ENCODE assay signal across 17 cellular contexts in the genomic region with DNA sequence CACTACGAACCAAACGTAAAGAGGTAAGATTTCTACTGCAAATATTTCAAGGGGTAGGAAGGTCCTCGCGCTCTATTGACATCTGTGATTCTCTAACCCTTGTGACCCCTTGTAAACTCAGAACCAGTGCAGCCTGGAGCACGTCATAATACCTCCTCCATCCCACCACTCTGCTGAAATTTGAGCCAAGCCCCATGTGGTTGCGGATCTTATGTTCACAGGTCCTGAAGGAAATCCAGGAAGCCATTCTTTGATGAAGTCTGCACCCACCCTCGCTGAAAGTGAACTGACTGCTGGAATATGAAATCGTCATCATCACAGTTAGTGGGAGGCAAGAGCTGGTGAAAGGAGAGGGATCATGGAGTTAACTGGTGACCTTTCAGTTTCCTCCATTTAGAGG. TPM values are rescaled to one million over a fixed set of nuclear protein-coding genes. Genes with fewer than 3 reads are reported as not detected.
DNase-seq lines count a peak whose midpoint lies in the region; FAIRE-seq and TF ChIP-seq lines count a peak whose summit lies in the region.
"Had no signal": no experiment of that assay in that cellular context is flagged by ENCODE, and none has a peak within 500 bp of the region (broad histone marks: within the 10 kb centered on the region; RNA-seq: fewer than 3 reads in every experiment).

No MANE protein-coding gene starts in this region.

- no peaks in the 10 kb centered on the region for H3K27me3 ChIP-seq in Caco-2 (replicated peaks; ENCODE audit: control insufficient read depth, insufficient read depth, low read length)
- H3K27me3 ChIP-seq: MG63 had no signal

- no peaks in the 10 kb centered on the region for H3K9me3 ChIP-seq in Caco-2
- H3K9me3 ChIP-seq: MG63 had no signal

- no peaks in the 10 kb centered on the region for H3K36me3 ChIP-seq in Caco-2 (ENCODE audit: control insufficient read depth, insufficient read depth, low read length)

- no peak overlapping the region for H3K4me3 Mint-ChIP-seq in CD14-positive monocyte
- no peak overlapping the region for H3K4me3 Mint-ChIP-seq in neural crest cell
- H3K4me3 Mint-ChIP-seq in Caco-2 (ENCODE audit: unreplicated experiment) = no peak overlapping the region
- H3K4me3 Mint-ChIP-seq: activated naive CD8-positive, alpha-beta T cell treated with anti-CD3 and anti-CD28 coated beads, Interleukin-2, amount 10 ng/mL, durations not matched to agents 7 days and 5 days; activated T-helper 1 cell treated with anti-CD3 and anti-CD28 coated beads, Interleukin-12 subunit alpha, Interleukin-12 subunit beta, Interleukin-2, Interleukin-4 antibody, amounts not matched to agents 30 ng/mL and 10 ng/mL and 1 ng/mL, durations not matched to agents 14 hours and 24 hours and 36 hours had no signal

- H3K36me3 Mint-ChIP-seq in CD14-positive monocyte (peaks cover 83 to 93% of the 10 kb centered on the region in 2 donors), neural crest cell (ENCODE audit: low read depth) (peaks cover 24% of the 10 kb centered on the region), Caco-2 (ENCODE audit: insufficient read depth, unreplicated experiment) (no peaks in the 10 kb centered on the region)
- H3K36me3 Mint-ChIP-seq: activated naive CD8-positive, alpha-beta T cell treated with anti-CD3 and anti-CD28 coated beads, Interleukin-2, amount 10 ng/mL, durations not matched to agents 7 days and 5 days had no signal

- CTCF ChIA-PET in Caco-2 (lab: Charles Lee) = no interaction called here

- H3K9me3 Mint-ChIP-seq in CD14-positive monocyte = peaks cover 0 to 1% (median 0%) of the 10 kb centered on the region in 7 donors
- H3K9me3 Mint-ChIP-seq in neural crest cell = no peaks in the 10 kb centered on the region
- no peaks in the 10 kb centered on the region for H3K9me3 Mint-ChIP-seq in Caco-2 (ENCODE audit: unreplicated experiment)
- H3K9me3 Mint-ChIP-seq: activated naive CD8-positive, alpha-beta T cell treated with anti-CD3 and anti-CD28 coated beads, Interleukin-2, amount 10 ng/mL, durations not matched to agents 7 days and 5 days; activated T-helper 1 cell treated with anti-CD3 and anti-CD28 coated beads, Interleukin-12 subunit alpha, Interleukin-12 subunit beta, Interleukin-2, Interleukin-4 antibody, amounts not matched to agents 30 ng/mL and 10 ng/mL and 1 ng/mL, durations not matched to agents 14 hours and 24 hours and 36 hours had no signal

- H3K27ac Mint-ChIP-seq in CD14-positive monocyte (peak overlapping the region; percentile 15 to 84 (median 78)), neural crest cell (ENCODE audit: unreplicated experiment) (peak overlapping the region; percentile 55), Caco-2 (ENCODE audit: unreplicated experiment) (no peak overlapping the region)
- H3K27ac Mint-ChIP-seq: activated naive CD8-positive, alpha-beta T cell treated with anti-CD3 and anti-CD28 coated beads, Interleukin-2, amount 10 ng/mL, durations not matched to agents 7 days and 5 days; activated T-helper 1 cell treated with anti-CD3 and anti-CD28 coated beads, Interleukin-12 subunit alpha, Interleukin-12 subunit beta, Interleukin-2, Interleukin-4 antibody, amounts not matched to agents 30 ng/mL and 10 ng/mL and 1 ng/mL, durations not matched to agents 14 hours and 24 hours and 36 hours had no signal

- peak overlapping the region; percentile 45 to 59 for H3K27ac ChIP-seq in coronary artery

- FAIRE-seq in HTR-8/SVneo (lab: Jason Lieb, UNC) = no peak
- FAIRE-seq: HepG2 had no signal

- no peak for TF ChIP-seq POLR2A in NB4 (IDR thresholded peaks at IDR 0.05; ENCODE audit: extremely low read depth, insufficient read length)

- no peak for TF ChIP-seq CTCF in CD14-positive monocyte (IDR thresholded peaks at IDR 0.05)
- TF ChIP-seq CTCF in NB4 (IDR thresholded peaks at IDR 0.05; ENCODE audit: low read depth, low read length) = no peak
- no peak for TF ChIP-seq CTCF in coronary artery (IDR thresholded peaks at IDR 0.05)
- TF ChIP-seq CTCF in neural crest cell (conservative IDR thresholded peaks at IDR 0.05) = no peak
- TF ChIP-seq CTCF in Caco-2 (IDR thresholded peaks at IDR 0.05; ENCODE audit: insufficient read depth in 1 of 2, low read depth in 1 of 2, low read length in 1 of 2, severe bottlenecking in 1 of 2, unreplicated experiment in 1 of 2) = no peak
- TF ChIP-seq CTCF in GM13977 (IDR thresholded peaks at IDR 0.05; ENCODE audit: extremely low read depth, insufficient read depth, missing control alignments) = no peak

- H3K4me1 ChIP-seq in Caco-2 = no peaks in the 10 kb centered on the region

- in situ Hi-C loops in GM13977 (cut with MboI; ENCODE audit: low pct_unique_long_range_greater_than_20kb, low sequenced_read_pairs, unreplicated experiment) = no loop called here

- H3K4me3 ChIP-seq in NB4 (ENCODE audit: low read depth, low read length) = no peak overlapping the region
- peak overlapping the region; percentile 12 for H3K4me3 ChIP-seq in coronary artery
- H3K4me3 ChIP-seq in Caco-2 (ENCODE audit: low read depth, low read length) = no peak overlapping the region
- H3K4me3 ChIP-seq: MG63 had no signal

- H3K4me1 Mint-ChIP-seq in CD14-positive monocyte (peaks cover 66% of the 10 kb centered on the region), neural crest cell (peaks cover 73% of the 10 kb centered on the region), Caco-2 (ENCODE audit: low read depth, unreplicated experiment) (no peaks in the 10 kb centered on the region)
- H3K4me1 Mint-ChIP-seq: activated naive CD8-positive, alpha-beta T cell treated with anti-CD3 and anti-CD28 coated beads, Interleukin-2, amount 10 ng/mL, durations not matched to agents 7 days and 5 days had no signal

- intact Hi-C loops in CD14-positive monocyte (cut with micrococcal nuclease) (no loop called here), Caco-2 (cut with micrococcal nuclease; ENCODE audit: unreplicated experiment) (no loop called here)

- POLR2A ChIA-PET in Caco-2 (lab: Charles Lee) = no interaction called here

- H3K27me3 Mint-ChIP-seq in CD14-positive monocyte (ENCODE audit: low read depth in 3 of 3) (peaks cover 0 to 1% (median 0%) of the 10 kb centered on the region in 3 donors), neural crest cell (ENCODE audit: low read depth) (no peaks in the 10 kb centered on the region), Caco-2 (ENCODE audit: insufficient read depth, unreplicated experiment) (peaks cover 13% of the 10 kb centered on the region)

- no peak for DNase-seq in CD14-positive monocyte (ENCODE audit: low spot score)
- peak; percentile 45 for DNase-seq in NB4 (ENCODE audit: low read depth)
- no peak for DNase-seq in coronary artery (ENCODE audit: low spot score)
- no peak for DNase-seq in neural crest cell (ENCODE audit: low read depth, low spot score)
- DNase-seq in Caco-2 = no peak
- DNase-seq in HTR-8/SVneo (ENCODE audit: insufficient read length, low spot score) = no peak
- no peak for DNase-seq in DMS79 treated with DMSO at 0.1 percent for 48 hours (lab: John Stamatoyannopoulos, UW)
- DNase-seq in GM13977 (ENCODE audit: low spot score) = no peak
- DNase-seq: activated naive CD8-positive, alpha-beta T cell treated with anti-CD3 and anti-CD28 coated beads, Interleukin-2, amount 10 ng/mL, durations not matched to agents 7 days and 5 days; hypothalamus; MG63; NK-92 treated with Interleukin-12 subunit alpha and Interleukin-12 subunit beta, amount 100 ng/mL, for 24 hours; nucleus accumbens; stimulated activated CD4-positive, alpha-beta T cell treated with anti-CD3 and anti-CD28 coated beads, Interleukin-1b, Interleukin-23, amount 100 ng/mL, for 48 hours had no signal

- BruUV-seq in Caco-2 (replicated peaks; lab: Mats Ljungman, UMichigan) = no TSS peak

RNA-seq across cellular contexts. Expression of a gene that starts 21.7 kb away (rescaled TPM):
- polyA plus RNA-seq in CD14-positive monocyte = 10 to 100 TPM; 76.8 to 93.8 TPM
- total RNA-seq in neural crest cell = 192 and 200 TPM in 2 replicates
- total RNA-seq in Caco-2 (2022) = not detected in 2 replicates
- total RNA-seq: G401, HepG2 had no signal

Comparison
In these comparisons a context has a peak if more than half of its experiments do, and no peak if none do; other contexts are left out.
1. RNA of a gene that starts 21.7 kb away (total RNA-seq): 192 to 200 TPM in neural crest cell; not detected in Caco-2; every median in the first group is over 100 times any median in the second.